8 cellular contexts compared by ENCODE assay signal in genomic region chr9:127557466-127557869, GRCh38. TPM values are rescaled to one million over a fixed set of nuclear protein-coding genes. Genes with fewer than 3 reads are reported as not detected.
DNase-seq lines count a peak whose midpoint lies in the region; ATAC-seq and TF ChIP-seq lines count a peak whose summit lies in the region.

No MANE protein-coding gene starts in this region.

- peak overlapping the region; percentile 99 to 100 (median 99) for H3K27ac ChIP-seq in esophagus squamous epithelium
- H3K27ac ChIP-seq in prostate gland, result peak overlapping the region; percentile 76 to 77

- no peaks in the 10 kb centered on the region for H3K9me3 Mint-ChIP-seq in Calu3 (ENCODE audit: low read depth, unreplicated experiment)

- DNase-seq in GDM1 (lab: John Stamatoyannopoulos, UW) (peak; percentile 22), SK-MEL-5 (ENCODE audit: low read depth, low spot score) (peak; percentile 67), esophagus squamous epithelium (lab: John Stamatoyannopoulos, UW) (no peak), prostate gland (ENCODE audit: low spot score) (no peak), DMS153 treated with DMSO at 0.1 percent for 48 hours (lab: John Stamatoyannopoulos, UW; ENCODE audit: unreplicated experiment) (no peak), Calu3 (no peak)
- DNase-seq in activated effector memory CD4-positive, alpha-beta T cell treated with anti-CD3 and anti-CD28 coated beads, Interleukin-2, amount 50 U/mL, for 16 hours, result no peak

- no peak for ATAC-seq in HG03520 (IDR thresholded peaks at IDR 0.05; ENCODE audit: unreplicated experiment)

- CTCF ChIA-PET in Calu3 (lab: Charles Lee), result interaction anchor here (2.4 kb wide), 1 partner anchor 12 kb away, joined by 10 read pairs; no protein-coding TSS in a partner anchor

- TF ChIP-seq CTCF in esophagus squamous epithelium (IDR thresholded peaks at IDR 0.05) (no peak), prostate gland (IDR thresholded peaks at IDR 0.05) (no peak), Calu3 (IDR thresholded peaks at IDR 0.05; ENCODE audit: unreplicated experiment) (no peak)

- peaks cover 50% of the 10 kb centered on the region for H3K36me3 Mint-ChIP-seq in Calu3 (ENCODE audit: insufficient read depth, unreplicated experiment)

- no peak overlapping the region for H3K4me3 Mint-ChIP-seq in Calu3 (ENCODE audit: low read depth, unreplicated experiment)

- H3K4me1 ChIP-seq in esophagus squamous epithelium, result peaks cover 78 to 98% (median 89%) of the 10 kb centered on the region in 3 donors
- H3K4me1 ChIP-seq in prostate gland (replicated peaks), result peaks cover 55% of the 10 kb centered on the region

- intact Hi-C loops in esophagus squamous epithelium (cut with DNase I), result no loop called here
- intact Hi-C loops in prostate gland (cut with DNase I), result no loop called here
- intact Hi-C loops in Calu3 (cut with micrococcal nuclease; ENCODE audit: unreplicated experiment), result no loop called here

- H3K27ac Mint-ChIP-seq in Calu3 (ENCODE audit: unreplicated experiment), result no peak overlapping the region

- whole genome bisulfite sequencing in esophagus squamous epithelium, 2 donors, result no CpG with 5 or more reads among the region's 5 CpGs
- 13% methylated on average over 5 of the region's 5 CpGs for WGBS in prostate gland

- TF ChIP-seq POLR2A in esophagus squamous epithelium (IDR thresholded peaks at IDR 0.05) (no peak), prostate gland (IDR thresholded peaks at IDR 0.05) (no peak)

- peaks cover 5 to 66% (median 41%) of the 10 kb centered on the region in 3 donors for H3K36me3 ChIP-seq in esophagus squamous epithelium
- H3K36me3 ChIP-seq in prostate gland, result no peaks in the 10 kb centered on the region

- H3K27me3 Mint-ChIP-seq in Calu3 (ENCODE audit: unreplicated experiment), result no peaks in the 10 kb centered on the region

- peak overlapping the region in 3 of 4 donors; percentile 3 to 15 (median 8) for H3K4me3 ChIP-seq in esophagus squamous epithelium
- H3K4me3 ChIP-seq in prostate gland, result no peak overlapping the region

- no TSS peak for BruUV-seq in Calu3 (replicated peaks; lab: Mats Ljungman, UMichigan)

- H3K9me3 ChIP-seq in esophagus squamous epithelium (no peaks in the 10 kb centered on the region), prostate gland (no peaks in the 10 kb centered on the region)

- peaks cover 55% of the 10 kb centered on the region for H3K4me1 Mint-ChIP-seq in Calu3 (ENCODE audit: low read depth, unreplicated experiment)

- in situ Hi-C loops in SK-MEL-5 (cut with HindIII; ENCODE audit: low pct_unique_long_range_greater_than_20kb, low sequenced_read_pairs), result no loop called here

- H3K27me3 ChIP-seq in esophagus squamous epithelium (no peaks in the 10 kb centered on the region), prostate gland (replicated peaks; ENCODE audit: insufficient read depth) (no peaks in the 10 kb centered on the region)

RNA-seq across cellular contexts. Expression of gene STXBP1, which starts 54.6 kb away (rescaled TPM):
- 41.3 and 41.5 TPM in 2 replicates for total RNA-seq in SK-MEL-5 (2014; rRNA removed; shearing (Covaris generic))
- 131 and 148 TPM in 2 replicates for polyA plus RNA-seq in SK-MEL-5 (2015; cell fraction: cytosol; rRNA removed)
- polyA plus RNA-seq in SK-MEL-5 (2015; cell fraction: nucleus; rRNA removed), result 81.7 and 122 TPM in 2 replicates
- total RNA-seq in esophagus squamous epithelium (10 to 100 TPM in 2 of 4 donors, 1 to 10 TPM in 2; 4.7 to 36.1 (median 12.2) TPM), prostate gland (10 to 100 TPM; 32.2 to 47.6 TPM), Calu3 (2022) (5.9 and 7.5 TPM in 2 replicates)

Comparison
In these comparisons a context has a peak if more than half of its experiments do, and no peak if none do; other contexts are left out.
1. DNase-seq: peak in GDM1 (single experiment) and SK-MEL-5 (single experiment); none in esophagus squamous epithelium (single experiment), prostate gland (single experiment), DMS153 treated with DMSO at 0.1 percent for 48 hours (single experiment), activated effector memory CD4-positive, alpha-beta T cell treated with anti-CD3 and anti-CD28 coated beads, Interleukin-2, amount 50 U/mL, for 16 hours (single experiment) and Calu3 (single experiment).
2. H3K4me3 ChIP-seq: peak in esophagus squamous epithelium (3 of 4); none in prostate gland (0 of 2).